Comparison of ENCODE assay signal across 16 cellular contexts in genomic region chr5:9105851-9106250, GRCh38.
DNase-seq lines count a peak whose midpoint lies in the region; ATAC-seq and TF ChIP-seq lines count a peak whose summit lies in the region.
"Had no signal": no experiment of that assay in that cellular context is flagged by ENCODE, and none has a peak within 500 bp of the region (broad histone marks: within the 10 kb centered on the region; RNA-seq: fewer than 3 reads in every experiment).

No MANE protein-coding gene starts in this region.

- H3K9ac ChIP-seq in PC-3 (ENCODE audit: low read length) = no peak overlapping the region
- H3K9ac ChIP-seq: BLaER1 treated with 17β-estradiol and CSF1 and Interleukin-3, amounts not matched to agents 10 nM and 100 nM had no signal

- no peaks in the 10 kb centered on the region for H4K20me1 ChIP-seq in PC-3 (ENCODE audit: low read length)
- H4K20me1 ChIP-seq: BLaER1 treated with 17β-estradiol and CSF1 and Interleukin-3, amounts not matched to agents 10 nM and 100 nM had no signal

- H3K27ac ChIP-seq in PC-3 (ENCODE audit: low read length) = no peak overlapping the region
- H3K27ac ChIP-seq: BLaER1 treated with 17β-estradiol and CSF1 and Interleukin-3, amounts not matched to agents 10 nM and 100 nM had no signal

- no peak overlapping the region for H3K4me2 ChIP-seq in PC-3 (ENCODE audit: low read length)
- H3K4me2 ChIP-seq: BLaER1 treated with 17β-estradiol and CSF1 and Interleukin-3, amounts not matched to agents 10 nM and 100 nM had no signal

- no peaks in the 10 kb centered on the region for H3K9me2 ChIP-seq in PC-3 (replicated peaks; ENCODE audit: low read length)

- no peaks in the 10 kb centered on the region for H3F3A ChIP-seq in PC-3 (ENCODE audit: low read length, unreplicated experiment)

- H3K79me2 ChIP-seq in PC-3 (ENCODE audit: low read length) = no peaks in the 10 kb centered on the region

- no peaks in the 10 kb centered on the region for H3K36me3 ChIP-seq in PC-3 (ENCODE audit: low read depth, low read length)
- H3K36me3 ChIP-seq: BLaER1 treated with 17β-estradiol and CSF1 and Interleukin-3, amounts not matched to agents 10 nM and 100 nM; HAP-1 had no signal

- no peak for ATAC-seq in PC-3
- no peak for ATAC-seq in HG03521 (IDR thresholded peaks at IDR 0.05; ENCODE audit: unreplicated experiment)
- no peak for ATAC-seq in SK-N-SH treated with all-trans-retinoic acid at 6 μM for 48 hours

- no peak for TF ChIP-seq CTCF in PC-3 (conservative IDR thresholded peaks at IDR 0.05; ENCODE audit: low read depth, low read length)

- DNase-seq in EL (peak; percentile 20), PC-3 (peak; percentile 30), astrocyte of the hippocampus (ENCODE audit: low read depth, low spot score) (peak; percentile 12), glomerular visceral epithelial cell (ENCODE audit: extremely low spot score) (peak; percentile 9), DMS53 (lab: John Stamatoyannopoulos, UW) (no peak), posterior vena cava (ENCODE audit: low spot score) (no peak)
- DNase-seq: DMS 273 treated with DMSO at 0.1 percent for 48 hours, NCI-H1436, NCI-H2029 treated with DMSO at 0.1 percent for 48 hours, NCI-H2171 treated with DMSO at 0.1 percent for 48 hours, NCI-H446 treated with DMSO at 0.1 percent for 48 hours, NCI-H748 treated with DMSO at 0.1 percent for 48 hours had no signal

- intact Hi-C loops in PC-3 (cut with micrococcal nuclease) (no loop called here), posterior vena cava (cut with DNase I) (no loop called here)

- H3K4me1 ChIP-seq in PC-3 (ENCODE audit: insufficient read depth, low read length) = no peaks in the 10 kb centered on the region
- H3K4me1 ChIP-seq: HAP-1 had no signal

- H3K27me3 ChIP-seq in PC-3 (ENCODE audit: low read length) = no peaks in the 10 kb centered on the region
- H3K27me3 ChIP-seq: BLaER1 treated with 17β-estradiol and CSF1 and Interleukin-3, amounts not matched to agents 10 nM and 100 nM had no signal

- CTCF ChIA-PET in PC-3 (lab: Charles Lee) = no interaction called here

- POLR2A ChIA-PET in PC-3 (lab: Charles Lee; ENCODE audit: unreplicated experiment) = no interaction called here

- no peak overlapping the region for H2AFZ ChIP-seq in PC-3 (ENCODE audit: low read length)

- BruUV-seq in PC-3 (replicated peaks; lab: Mats Ljungman, UMichigan) = no TSS peak

- no peak overlapping the region for H3K4me3 ChIP-seq in PC-3 (ENCODE audit: low read length)
- H3K4me3 ChIP-seq: BLaER1 treated with 17β-estradiol and CSF1 and Interleukin-3, amounts not matched to agents 10 nM and 100 nM; HAP-1 had no signal

- no peaks in the 10 kb centered on the region for H3K9me3 ChIP-seq in PC-3 (ENCODE audit: low read length)
- H3K9me3 ChIP-seq: BLaER1 treated with 17β-estradiol and CSF1 and Interleukin-3, amounts not matched to agents 10 nM and 100 nM; HAP-1 had no signal

TF ChIP-seq in SK-N-SH treated with all-trans-retinoic acid at 6 μM for 48 hours, 23 proteins besides CTCF, POLR2A, EP300 and RAD21:
- no peak for TF ChIP-seq SNAI2 (CRISPR knock-in tag; IDR thresholded peaks at IDR 0.05)
- TF ChIP-seq, protein P1, sequence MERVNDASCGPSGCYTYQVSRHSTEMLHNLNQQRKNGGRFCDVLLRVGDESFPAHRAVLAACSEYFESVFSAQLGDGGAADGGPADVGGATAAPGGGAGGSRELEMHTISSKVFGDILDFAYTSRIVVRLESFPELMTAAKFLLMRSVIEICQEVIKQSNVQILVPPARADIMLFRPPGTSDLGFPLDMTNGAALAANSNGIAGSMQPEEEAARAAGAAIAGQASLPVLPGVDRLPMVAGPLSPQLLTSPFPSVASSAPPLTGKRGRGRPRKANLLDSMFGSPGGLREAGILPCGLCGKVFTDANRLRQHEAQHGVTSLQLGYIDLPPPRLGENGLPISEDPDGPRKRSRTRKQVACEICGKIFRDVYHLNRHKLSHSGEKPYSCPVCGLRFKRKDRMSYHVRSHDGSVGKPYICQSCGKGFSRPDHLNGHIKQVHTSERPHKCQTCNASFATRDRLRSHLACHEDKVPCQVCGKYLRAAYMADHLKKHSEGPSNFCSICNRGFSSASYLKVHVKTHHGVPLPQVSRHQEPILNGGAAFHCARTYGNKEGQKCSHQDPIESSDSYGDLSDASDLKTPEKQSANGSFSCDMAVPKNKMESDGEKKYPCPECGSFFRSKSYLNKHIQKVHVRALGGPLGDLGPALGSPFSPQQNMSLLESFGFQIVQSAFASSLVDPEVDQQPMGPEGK (CRISPR knock-in tag; IDR thresholded peaks at IDR 0.05; ENCODE audit: borderline replicate concordance) = no peak
- no peak for TF ChIP-seq ZNF565 (CRISPR knock-in tag; conservative IDR thresholded peaks at IDR 0.05; ENCODE audit: low read depth)
- TF ChIP-seq CSDC2 (CRISPR knock-in tag; IDR thresholded peaks at IDR 0.05) = no peak
- TF ChIP-seq ESRRG (CRISPR knock-in tag; IDR thresholded peaks at IDR 0.05) = no peak
- no peak for TF ChIP-seq ISL1 (CRISPR knock-in tag; IDR thresholded peaks at IDR 0.05)
- no peak for TF ChIP-seq ZC3H10 (CRISPR knock-in tag; IDR thresholded peaks at IDR 0.05)
- TF ChIP-seq CREB5 (CRISPR knock-in tag; IDR thresholded peaks at IDR 0.05; ENCODE audit: low read depth) = no peak
- no peak for TF ChIP-seq ZFP30 (CRISPR knock-in tag; IDR thresholded peaks at IDR 0.05)
- no peak for TF ChIP-seq ARNTL (CRISPR knock-in tag; IDR thresholded peaks at IDR 0.05; ENCODE audit: borderline replicate concordance, low read depth)
- TF ChIP-seq ZNF70 (CRISPR knock-in tag; IDR thresholded peaks at IDR 0.05) = no peak
- no peak for TF ChIP-seq GLIS3 (CRISPR knock-in tag; IDR thresholded peaks at IDR 0.05)
- TF ChIP-seq, protein P2, sequence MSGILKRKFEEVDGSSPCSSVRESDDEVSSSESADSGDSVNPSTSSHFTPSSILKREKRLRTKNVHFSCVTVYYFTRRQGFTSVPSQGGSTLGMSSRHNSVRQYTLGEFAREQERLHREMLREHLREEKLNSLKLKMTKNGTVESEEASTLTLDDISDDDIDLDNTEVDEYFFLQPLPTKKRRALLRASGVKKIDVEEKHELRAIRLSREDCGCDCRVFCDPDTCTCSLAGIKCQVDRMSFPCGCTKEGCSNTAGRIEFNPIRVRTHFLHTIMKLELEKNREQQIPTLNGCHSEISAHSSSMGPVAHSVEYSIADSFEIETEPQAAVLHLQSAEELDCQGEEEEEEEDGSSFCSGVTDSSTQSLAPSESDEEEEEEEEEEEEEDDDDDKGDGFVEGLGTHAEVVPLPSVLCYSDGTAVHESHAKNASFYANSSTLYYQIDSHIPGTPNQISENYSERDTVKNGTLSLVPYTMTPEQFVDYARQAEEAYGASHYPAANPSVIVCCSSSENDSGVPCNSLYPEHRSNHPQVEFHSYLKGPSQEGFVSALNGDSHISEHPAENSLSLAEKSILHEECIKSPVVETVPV (CRISPR knock-in tag; IDR thresholded peaks at IDR 0.05) = no peak
- no peak for TF ChIP-seq PPARA (CRISPR knock-in tag; IDR thresholded peaks at IDR 0.05; ENCODE audit: borderline replicate concordance)
- TF ChIP-seq BACH2 (CRISPR knock-in tag; IDR thresholded peaks at IDR 0.05; ENCODE audit: borderline replicate concordance) = no peak

Comparison
In these comparisons a context has a peak if more than half of its experiments do, and no peak if none do; other contexts are left out.
1. DNase-seq: peak in EL (single experiment), PC-3 (single experiment), astrocyte of the hippocampus (single experiment) and glomerular visceral epithelial cell (single experiment); none in DMS53 (single experiment) and posterior vena cava (single experiment).